In genomic region chr1:20124451-20125057, GRCh38 we compare ENCODE assay signal across 10 cellular contexts. TPM values are rescaled to one million over a fixed set of nuclear protein-coding genes. Genes with fewer than 3 reads are reported as not detected.
A peak's percentile ranks its signal among the peaks of the same experiment; 100 is the strongest.
DNase-seq lines count a peak whose midpoint lies in the region; ATAC-seq, FAIRE-seq and TF ChIP-seq lines count a peak whose summit lies in the region.
"Had no signal": no experiment of that assay in that cellular context is flagged by ENCODE, and none has a peak within 500 bp of the region (broad histone marks: within the 10 kb centered on the region; RNA-seq: fewer than 3 reads in every experiment).

No MANE protein-coding gene starts in this region.

- H3K9me3 ChIP-seq in pancreas = no peaks in the 10 kb centered on the region
- H3K9me3 ChIP-seq: ovary had no signal

- H3K4me1 ChIP-seq in pancreas = no peaks in the 10 kb centered on the region

- DNase-seq in EL (peak; percentile 80), NCI-H446 treated with DMSO at 0.1 percent for 48 hours (lab: John Stamatoyannopoulos, UW) (peak; percentile 25), dermis microvascular lymphatic vessel endothelial cell (ENCODE audit: low read depth in 2 of 2) (peak; percentile 5 to 71), pancreas (no peak), iPS-NIHi11 (ENCODE audit: low spot score) (no peak), GDM1 (lab: John Stamatoyannopoulos, UW) (no peak)

- no peaks in the 10 kb centered on the region for H3K36me3 ChIP-seq in pancreas
- H3K36me3 ChIP-seq: ovary had no signal

- H3K27me3 ChIP-seq in pancreas = peaks cover 0 to 3% (median 0%) of the 10 kb centered on the region in 4 donors
- H3K27me3 ChIP-seq: ovary had no signal

- peak in 3 of 4 donors; percentile 53 to 84 (median 68) for ATAC-seq in pancreas
- ATAC-seq in GM19351 (IDR thresholded peaks at IDR 0.05; ENCODE audit: unreplicated experiment) = no peak
- ATAC-seq in HG03439 (IDR thresholded peaks at IDR 0.05; ENCODE audit: unreplicated experiment) = no peak

- H3K4me3 ChIP-seq in pancreas = no peak overlapping the region
- H3K4me3 ChIP-seq: ovary had no signal

- intact Hi-C loops in pancreas (cut with DNase I) = no loop called here

- no peak for FAIRE-seq in pancreas (lab: Jason Lieb, UNC)

- WGBS in pancreas, 2 donors = 58 to 70% methylated on average over 7 of the region's 7 CpGs

- no peak overlapping the region for H3K27ac ChIP-seq in pancreas
- H3K27ac ChIP-seq: ovary had no signal

- TF ChIP-seq CTCF in pancreas (IDR thresholded peaks at IDR 0.05) = no peak

RNA-seq across cellular contexts. Expression of gene PLA2G2D, which starts 5.2 kb away (rescaled TPM):
- total RNA-seq in dermis microvascular lymphatic vessel endothelial cell = not detected in 2 replicates
- total RNA-seq in pancreas = under 1 TPM in 1 of 6 donors, not detected in 5; 0.25 TPM
- polyA plus RNA-seq in pancreas = not detected
- total RNA-seq: T-helper 1 cell treated with Interleukin-12 subunit alpha and Interleukin-12 subunit beta and Interleukin-4 antibody, amounts not matched to agents 30 ng/mL and 1 ng/mL, for 36 hours had no signal

RNA-seq across cellular contexts. Expression of gene PLA2G2F, which starts 14.6 kb away (rescaled TPM):
- total RNA-seq in dermis microvascular lymphatic vessel endothelial cell (not detected in 2 replicates), pancreas (not detected)
- polyA plus RNA-seq in pancreas = not detected
- total RNA-seq: T-helper 1 cell treated with Interleukin-12 subunit alpha and Interleukin-12 subunit beta and Interleukin-4 antibody, amounts not matched to agents 30 ng/mL and 1 ng/mL, for 36 hours had no signal

RNA-seq across cellular contexts. Expression of gene PLA2G5, which starts 54.6 kb away (rescaled TPM):
- total RNA-seq in dermis microvascular lymphatic vessel endothelial cell = under 0.01 and 0.25 TPM in 2 replicates
- under 1 TPM in 5 of 6 donors, not detected in 1; 0.12 to 0.67 (median 0.35) TPM for total RNA-seq in pancreas
- 1 to 10 TPM; 1.7 to 2.0 TPM for polyA plus RNA-seq in pancreas
- total RNA-seq: T-helper 1 cell treated with Interleukin-12 subunit alpha and Interleukin-12 subunit beta and Interleukin-4 antibody, amounts not matched to agents 30 ng/mL and 1 ng/mL, for 36 hours had no signal

Comparison
In these comparisons a context has a peak if more than half of its experiments do, and no peak if none do; other contexts are left out.
1. DNase-seq: peak in EL (single experiment), NCI-H446 treated with DMSO at 0.1 percent for 48 hours (single experiment) and dermis microvascular lymphatic vessel endothelial cell (2 of 2); none in pancreas (0 of 6), iPS-NIHi11 (single experiment) and GDM1 (single experiment).
2. ATAC-seq: peak in pancreas (3 of 4); none in GM19351 (single experiment) and HG03439 (single experiment).